In genomic region chr1:229558460-229559335, GRCh38 we compare ENCODE assay signal across 1 cellular context.
A peak's percentile ranks its signal among the peaks of the same experiment; 100 is the strongest.
TF ChIP-seq lines count a peak whose summit lies in the region.

TSS of gene ABCB10 (minus strand) at chr1:229558707. CDS start at chr1:229558652, 55 bp downstream.

TF ChIP-seq in K562, 482 proteins besides CTCF, POLR2A, EP300 and RAD21 (continued from another document and continues in another):
- TF ChIP-seq TSHZ1 (CRISPR knock-in tag; IDR thresholded peaks at IDR 0.05) (no peak), ZNF512 (tag; IDR thresholded peaks at IDR 0.05) (no peak), ARID1B (IDR thresholded peaks at IDR 0.05) (peak; percentile 33; the same call in 1 of the 2 replicates), ATF7 (IDR thresholded peaks at IDR 0.05) (peak; percentile 90), ZNF224 (CRISPR knock-in tag; IDR thresholded peaks at IDR 0.05) (no peak), ZNF274 (IDR thresholded peaks at IDR 0.05; ENCODE audit: borderline replicate concordance, low read depth, low read length) (no peak; the same call in 1 of the 2 replicates), ZKSCAN3 (CRISPR knock-in tag; IDR thresholded peaks at IDR 0.05) (no peak), ATF2 (CRISPR knock-in tag; IDR thresholded peaks at IDR 0.05) (0 out of 2 replicates have a peak, but pooled peaks have one; percentile 52), ZMIZ1 (IDR thresholded peaks at IDR 0.05; ENCODE audit: low read depth in 2 of 2, low read length in 2 of 2) (peak; percentile 13 to 90; a peak in 2 of 4 replicates), KAT7 (CRISPR knock-in tag; IDR thresholded peaks at IDR 0.05; ENCODE audit: borderline replicate concordance) (peak; percentile 78; the same call in 1 of the 2 replicates), RB1 (IDR thresholded peaks at IDR 0.05; ENCODE audit: low read depth) (peak; percentile 99), MAFF (IDR thresholded peaks at IDR 0.05; ENCODE audit: low read length) (no peak), ATF1 (CRISPR knock-in tag; IDR thresholded peaks at IDR 0.05) (peak; percentile 26; the same call in 1 of the 2 replicates), ATF1 (tag; IDR thresholded peaks at IDR 0.05) (peak; percentile 85), STAT5A (IDR thresholded peaks at IDR 0.05; ENCODE audit: borderline replicate concordance, low read length) (no peak; the same call in 1 of the 2 replicates), ZBTB2 (IDR thresholded peaks at IDR 0.05) (peak; percentile 95), SUPT5H (IDR thresholded peaks at IDR 0.05) (peak; percentile 76), FIP1L1 (IDR thresholded peaks at IDR 0.05; ENCODE audit: low read depth, low read length, poor library complexity, severe bottlenecking) (peak; percentile 92), ZZZ3 (IDR thresholded peaks at IDR 0.05) (no peak), E2F8 (IDR thresholded peaks at IDR 0.05; ENCODE audit: low read depth, partially characterized antibody) (peak; percentile 69), KLF1 (tag; IDR thresholded peaks at IDR 0.05) (peak; percentile 89), CBFA2T2 (conservative IDR thresholded peaks at IDR 0.05) (peak; percentile 55), NKRF (IDR thresholded peaks at IDR 0.05; ENCODE audit: borderline replicate concordance) (peak; percentile 98; the same call in 1 of the 2 replicates), CEBPG (CRISPR knock-in tag; IDR thresholded peaks at IDR 0.05) (peak; percentile 29; the same call in 1 of the 2 replicates), CEBPG (tag; conservative IDR thresholded peaks at IDR 0.05 in 1 of 2, IDR thresholded peaks at IDR 0.05 in 1 of 2) (no peak), BHLHE40 (IDR thresholded peaks at IDR 0.05; ENCODE audit: low read length) (peak; percentile 66), DLX4 (CRISPR knock-in tag; IDR thresholded peaks at IDR 0.05) (no peak), UBTF (IDR thresholded peaks at IDR 0.05; ENCODE audit: borderline replicate concordance in 1 of 2, low read depth in 2 of 2, low read length in 2 of 2) (peak; percentile 30 to 79; a peak in 2 of 4 replicates), NEUROD1 (IDR thresholded peaks at IDR 0.05; ENCODE audit: borderline replicate concordance, low read depth, low read length, partially characterized antibody) (peak; percentile 82), PRDM10 (IDR thresholded peaks at IDR 0.05; ENCODE audit: partially characterized antibody) (peak; percentile 49), PURB (CRISPR knock-in tag; IDR thresholded peaks at IDR 0.05; ENCODE audit: low read depth) (no peak)
